Comparison of ENCODE assay signal across 10 cellular contexts in genomic region chr6:162211777-162212176, GRCh38.
"Had no signal": no experiment of that assay in that cellular context is flagged by ENCODE, and none has a peak within 500 bp of the region (broad histone marks: within the 10 kb centered on the region; RNA-seq: fewer than 3 reads in every experiment).

No MANE protein-coding gene starts in this region.

- H3K4me1 ChIP-seq: HAP-1 had no signal

- FAIRE-seq: H1, H54 had no signal

- H3K9ac ChIP-seq: GM23248 had no signal

- H2AFZ ChIP-seq: GM23248 had no signal

- H3K4me3 Mint-ChIP-seq: H9, HFFc6 had no signal

- H3K9me3 ChIP-seq: HAP-1 had no signal

- H3K36me3 ChIP-seq: HAP-1 had no signal

- H3K27ac ChIP-seq: GM23248 had no signal

- ATAC-seq: HCT116 had no signal

- H3K4me3 ChIP-seq: GM23248, HAP-1 had no signal

- H3K27ac Mint-ChIP-seq: H9, HFFc6 had no signal

- DNase-seq: GM23248, GOT3, H7, H9, HCEC 1CT, HFFc6 had no signal
